ENCODE assay signal across 1 cellular context in genomic region chr10:11189581-11190376, GRCh38.
TF ChIP-seq lines count a peak whose summit lies in the region.

No MANE protein-coding gene starts in this region.

TF ChIP-seq in H1, 55 proteins besides CTCF, POLR2A, EP300 and RAD21:
- TF ChIP-seq TEAD4 (IDR thresholded peaks at IDR 0.05; ENCODE audit: low read depth, low read length), result peak; percentile 60; the same call in 1 of the 2 replicates
- TF ChIP-seq BCL11A (IDR thresholded peaks at IDR 0.05; ENCODE audit: low read depth in 2 of 2, low read length in 2 of 2), result no peak
- no peak for TF ChIP-seq TBP (IDR thresholded peaks at IDR 0.05; ENCODE audit: low read depth, low read length)
- TF ChIP-seq ASH2L (IDR thresholded peaks at IDR 0.05; ENCODE audit: low read length), result no peak
